In genomic region chr17:49409066-49409465, GRCh38 we compare ENCODE assay signal across 30 cellular contexts. TPM values are rescaled to one million over a fixed set of nuclear protein-coding genes. Genes with fewer than 3 reads are reported as not detected.
DNase-seq lines count a peak whose midpoint lies in the region; FAIRE-seq and TF ChIP-seq lines count a peak whose summit lies in the region.
"Had no signal": no experiment of that assay in that cellular context is flagged by ENCODE, and none has a peak within 500 bp of the region (broad histone marks: within the 10 kb centered on the region; RNA-seq: fewer than 3 reads in every experiment).

No MANE protein-coding gene starts in this region.

- no peak overlapping the region for H3K27ac Mint-ChIP-seq in endodermal cell

- H3K36me3 Mint-ChIP-seq in endodermal cell (ENCODE audit: low read depth): peaks cover 74% of the 10 kb centered on the region

- TF ChIP-seq CTCF in endodermal cell (conservative IDR thresholded peaks at IDR 0.05): no peak

- no peak overlapping the region for H3K9ac ChIP-seq in endodermal cell (ENCODE audit: extremely low read depth, low read length, poor library complexity, severe bottlenecking)

- no peaks in the 10 kb centered on the region for H3K9me3 Mint-ChIP-seq in endodermal cell
- H3K9me3 Mint-ChIP-seq: CD4-positive, alpha-beta memory T cell; immature natural killer cell; naive thymus-derived CD4-positive, alpha-beta T cell had no signal

- peaks cover 76% of the 10 kb centered on the region for H3K36me3 ChIP-seq in endodermal cell (ENCODE audit: control insufficient read depth, insufficient read depth, low read length)
- peaks cover 9 to 12% of the 10 kb centered on the region in 2 donors for H3K36me3 ChIP-seq in small intestine (ENCODE audit: control insufficient read depth in 2 of 2, insufficient read depth in 2 of 2, low read length in 2 of 2)

- H3K9me3 ChIP-seq in endodermal cell (ENCODE audit: control insufficient read depth, low read length) (no peaks in the 10 kb centered on the region), small intestine (ENCODE audit: control insufficient read depth, low read depth) (no peaks in the 10 kb centered on the region)

- H3K27me3 ChIP-seq in endodermal cell (ENCODE audit: control insufficient read depth, insufficient read depth, low read length, poor library complexity, severe bottlenecking) (no peaks in the 10 kb centered on the region), small intestine (ENCODE audit: control insufficient read depth in 2 of 2, insufficient read depth in 2 of 2, low read length in 2 of 2) (no peaks in the 10 kb centered on the region)

- H3K4me1 Mint-ChIP-seq in endodermal cell: no peaks in the 10 kb centered on the region

- H3K4me1 ChIP-seq in endodermal cell (ENCODE audit: control insufficient read depth, insufficient read depth, low read length): peaks cover 2% of the 10 kb centered on the region
- H3K4me1 ChIP-seq in small intestine (ENCODE audit: control insufficient read depth in 2 of 2, insufficient read depth in 1 of 2, low read depth in 1 of 2, low read length in 1 of 2): peaks cover 0 to 8% of the 10 kb centered on the region in 2 donors

- no peak overlapping the region for H3K4me3 Mint-ChIP-seq in endodermal cell
- H3K4me3 Mint-ChIP-seq: CD4-positive, alpha-beta memory T cell had no signal

- no peak overlapping the region for H3K4me3 ChIP-seq in endodermal cell (ENCODE audit: low read length)
- H3K4me3 ChIP-seq in small intestine (ENCODE audit: low read depth in 1 of 2, low read length in 2 of 2): no peak overlapping the region

- H3K27me3 Mint-ChIP-seq in endodermal cell (ENCODE audit: insufficient read depth): no peaks in the 10 kb centered on the region
- H3K27me3 Mint-ChIP-seq: CD4-positive, alpha-beta memory T cell; naive thymus-derived CD4-positive, alpha-beta T cell had no signal

- H3K27ac ChIP-seq in endodermal cell (ENCODE audit: low read depth, low read length) (no peak overlapping the region), small intestine (ENCODE audit: low read depth in 1 of 2, low read length in 1 of 2) (peak overlapping the region in 1 of 2 donors; percentile 73)
- H3K27ac ChIP-seq: 22Rv1 had no signal

- DNase-seq in DMS153 (lab: John Stamatoyannopoulos, UW): peak; percentile 61
- no peak for DNase-seq in DMS153 treated with DMSO at 0.1 percent for 48 hours (lab: John Stamatoyannopoulos, UW; ENCODE audit: unreplicated experiment)
- DNase-seq in Kasumi-1 (lab: John Stamatoyannopoulos, UW): peak; percentile 27 to 31
- DNase-seq in endodermal cell: peak; percentile 29
- peak; percentile 71 for DNase-seq in small intestine
- DNase-seq in CD1c-positive myeloid dendritic cell (ENCODE audit: extremely low spot score): no peak
- DNase-seq in activated CD4-positive, alpha-beta T cell treated with anti-CD3 and anti-CD28 coated beads, Interleukin-2, amount 50 U/mL, for 1 hour: no peak
- DNase-seq in NCI-H748 treated with DMSO at 0.1 percent for 48 hours (lab: John Stamatoyannopoulos, UW): no peak
- DNase-seq: activated CD4-positive, CD25-positive, alpha-beta regulatory T cell treated with anti-CD3 and anti-CD28 coated beads, Interleukin-2, amount 50 U/mL, for 72 hours; activated effector memory CD4-positive, alpha-beta T cell treated with anti-CD3 and anti-CD28 coated beads, Interleukin-2, amount 50 U/mL, for 16 hours; activated T-cell treated with anti-CD3 and anti-CD28 coated beads for 4 hours; caudate nucleus; CD4-positive, alpha-beta memory T cell; DMS 273 treated with DMSO at 0.1 percent for 48 hours; H7; hippocampal formation; immature natural killer cell; IMR-90; naive thymus-derived CD4-positive, alpha-beta T cell; NCI-H1105 treated with DMSO at 0.1 percent for 48 hours; NCI-H1930; NCI-H345; NCI-H774; retina had no signal

- WGBS in endodermal cell (ENCODE audit: insufficient coverage in 1 of 2, insufficient read length in 1 of 2), 2 experiments: 94 to 95% methylated on average over 10 to 14 of the region's 14 CpGs
- 52 to 70% (median 64%) methylated on average over 14 of the region's 14 CpGs for WGBS in small intestine, 3 donors

- no peak for FAIRE-seq in small intestine (lab: Jason Lieb, UNC)
- FAIRE-seq: endometrium, frontal cortex, G401.6, TTC549, urothelium cell line had no signal

RNA-seq across cellular contexts. Expression of gene PHB1, which starts 5.6 kb away (rescaled TPM):
- 100 to 1,000 TPM; 227 to 263 TPM for total RNA-seq in endodermal cell
- 109 TPM for polyA plus RNA-seq in endodermal cell (2013, experiment 1 of 2)
- 101 TPM for polyA plus RNA-seq in endodermal cell (2013, experiment 2 of 2)
- polyA plus RNA-seq in small intestine: 100 to 1,000 TPM; 108 to 301 (median 113) TPM

RNA-seq across cellular contexts. Expression of gene ZNF652, which starts 47.0 kb away (rescaled TPM):
- 10 to 100 TPM; 42.6 to 60.0 TPM for total RNA-seq in endodermal cell
- 15.5 TPM for polyA plus RNA-seq in endodermal cell (2013, experiment 1 of 2)
- 19.1 TPM for polyA plus RNA-seq in endodermal cell (2013, experiment 2 of 2)
- polyA plus RNA-seq in small intestine: 10 to 100 TPM in 2 of 3 donors, 1 to 10 TPM in 1; 8.6 to 27.3 (median 16.2) TPM

Comparison
In these comparisons a context has a peak if more than half of its experiments do, and no peak if none do; other contexts are left out.
1. DNase-seq: peak in DMS153 (single experiment), Kasumi-1 (2 of 2), endodermal cell (single experiment) and small intestine (single experiment); none in DMS153 treated with DMSO at 0.1 percent for 48 hours (single experiment), CD1c-positive myeloid dendritic cell (single experiment), activated CD4-positive, alpha-beta T cell treated with anti-CD3 and anti-CD28 coated beads, Interleukin-2, amount 50 U/mL, for 1 hour (single experiment) and NCI-H748 treated with DMSO at 0.1 percent for 48 hours (single experiment).